In genomic region chr17:44451832-44452231, GRCh38 we compare ENCODE assay signal across 21 cellular contexts. TPM values are rescaled to one million over a fixed set of nuclear protein-coding genes. Genes with fewer than 3 reads are reported as not detected.
DNase-seq lines count a peak whose midpoint lies in the region; ATAC-seq, FAIRE-seq and TF ChIP-seq lines count a peak whose summit lies in the region.
"Had no signal": no experiment of that assay in that cellular context is flagged by ENCODE, and none has a peak within 500 bp of the region (broad histone marks: within the 10 kb centered on the region; RNA-seq: fewer than 3 reads in every experiment).

No MANE protein-coding gene starts in this region.

- no TSS peak for BruUV-seq in K562 (replicated peaks; lab: Mats Ljungman, UMichigan)

- FAIRE-seq in K562 (lab: Jason Lieb, UNC), result no peak
- FAIRE-seq: GM12878, GM19239 had no signal

- H3K4me3 Mint-ChIP-seq in natural killer cell (no peak overlapping the region), progenitor cell of endocrine pancreas (ENCODE audit: low read depth) (no peak overlapping the region), glutamatergic neuron (ENCODE audit: unreplicated experiment) (no peak overlapping the region)
- H3K4me3 Mint-ChIP-seq: CD8-positive, alpha-beta T cell; GM23338; H9; HFFc6 had no signal

- H3K27me3 ChIP-seq in K562 (ENCODE audit: control insufficient read depth in 2 of 2, insufficient read depth in 2 of 2, low read length in 2 of 2) (no peaks in the 10 kb centered on the region), body of pancreas (no peaks in the 10 kb centered on the region)

- no peak for TF ChIP-seq RAD21 in K562 (CRISPR knock-in tag; conservative IDR thresholded peaks at IDR 0.05 in 1 of 2, IDR thresholded peaks at IDR 0.05 in 1 of 2)

- H3K79me2 ChIP-seq in K562 (ENCODE audit: control insufficient read depth, insufficient read depth, low read length), result 0 out of 3 replicates have a peak, but pooled peaks cover 5% of the 10 kb centered on the region

- no peaks in the 10 kb centered on the region for H3K9me1 ChIP-seq in K562 (ENCODE audit: control insufficient read depth, insufficient read depth, low read length)

- H3K27me3 Mint-ChIP-seq in natural killer cell (ENCODE audit: low read depth in 2 of 2) (no peaks in the 10 kb centered on the region), progenitor cell of endocrine pancreas (no peaks in the 10 kb centered on the region), glutamatergic neuron (ENCODE audit: unreplicated experiment) (no peaks in the 10 kb centered on the region)

- H3K4me1 ChIP-seq in HEK293 (ENCODE audit: control insufficient read depth, insufficient read depth, low read length), result no peaks in the 10 kb centered on the region
- peaks cover 4 to 7% of the 10 kb centered on the region in 2 experiments; a peak in 3 of 5 replicates for H3K4me1 ChIP-seq in K562 (replicated peaks in 1 of 2; ENCODE audit: control insufficient read depth in 2 of 2, insufficient read depth in 2 of 2, low read length in 2 of 2)
- H3K4me1 ChIP-seq in body of pancreas, result no peaks in the 10 kb centered on the region
- H3K4me1 ChIP-seq: Caco-2 had no signal

- H3K4me2 ChIP-seq in K562 (ENCODE audit: insufficient read depth, low read length), result no peak overlapping the region
- H3K4me2 ChIP-seq: GM23338 had no signal

- no peak; the same call in 2 of the 3 replicates for ATAC-seq in K562
- ATAC-seq in natural killer cell, result no peak
- no peak for ATAC-seq in body of pancreas
- ATAC-seq: CD8-positive, alpha-beta T cell; GM12878; GM23338; HCT116 had no signal

- H3K4me3 ChIP-seq in HEK293 (ENCODE audit: low read depth, low read length) (no peak overlapping the region), K562 (no peak overlapping the region), body of pancreas (no peak overlapping the region)
- H3K4me3 ChIP-seq: GM12878, GM23338 had no signal

- peak overlapping the region in 1 of 2 experiments; percentile 37; a peak in 1 of 4 replicates for H3K9ac ChIP-seq in K562 (ENCODE audit: insufficient read depth in 1 of 2, low read depth in 2 of 2, low read length in 2 of 2)

- POLR2A ChIA-PET in HEK293 (lab: Yijun Ruan, JAX), result interaction anchor here (0.7 kb wide), 1 partner anchor 961 kb away, joined by 9 read pairs; no protein-coding TSS in a partner anchor
- POLR2A ChIA-PET in K562 (lab: Yijun Ruan, JAX), result no interaction called here

- TF ChIP-seq EP300 in K562 (IDR thresholded peaks at IDR 0.05; ENCODE audit: low read length), result no peak

- H3K4me1 Mint-ChIP-seq in natural killer cell (peaks cover 49 to 54% of the 10 kb centered on the region in 2 donors), progenitor cell of endocrine pancreas (ENCODE audit: low read depth) (no peaks in the 10 kb centered on the region), glutamatergic neuron (ENCODE audit: low read depth, unreplicated experiment) (no peaks in the 10 kb centered on the region)
- H3K4me1 Mint-ChIP-seq: GM23338, H9 had no signal

- H3K27ac ChIP-seq in HEK293 (ENCODE audit: extremely low read depth, low read depth, low read length) (no peak overlapping the region), K562 (ENCODE audit: extremely low read depth, low read depth, low read length) (no peak overlapping the region), body of pancreas (no peak overlapping the region)

- no peaks in the 10 kb centered on the region for H4K20me1 ChIP-seq in K562 (replicated peaks; ENCODE audit: control insufficient read depth, insufficient read depth, low read length)

- TF ChIP-seq POLR2A in K562 (conservative IDR thresholded peaks at IDR 0.05), result no peak
- TF ChIP-seq POLR2A in body of pancreas (IDR thresholded peaks at IDR 0.05), result no peak

- DNase-seq in K562 (ENCODE audit: extremely low read depth in 1 of 4, low spot score in 3 of 4) (peak in 1 of 4 experiments; percentile 18), natural killer cell (no peak), progenitor cell of endocrine pancreas (ENCODE audit: low spot score, unreplicated experiment) (no peak), glutamatergic neuron (no peak), NCI-H345 (lab: John Stamatoyannopoulos, UW) (no peak), NCI-H2171 treated with DMSO at 0.1 percent for 48 hours (lab: John Stamatoyannopoulos, UW) (no peak), body of pancreas (no peak)
- DNase-seq: C1 segment of cervical spinal cord; Caco-2; CD8-positive, alpha-beta T cell; DMS 273 treated with DMSO at 0.1 percent for 48 hours; DMS79; EL; GDM1; H9; HFFc6 had no signal

- WGBS in K562 (ENCODE audit: insufficient coverage, low coverage, missing lambda C conversion rate), result 23% methylated on average over 8 of the region's 8 CpGs
- 95% methylated on average over 7 to 8 of the region's 8 CpGs for WGBS in body of pancreas, 2 donors

- H3K9me3 ChIP-seq in HEK293 (ENCODE audit: control insufficient read depth, insufficient read depth, low read depth, low read length), result no peaks in the 10 kb centered on the region
- H3K9me3 ChIP-seq in K562 (replicated peaks; ENCODE audit: control insufficient read depth, insufficient read depth, low read depth, low read length), result no peaks in the 10 kb centered on the region
- no peaks in the 10 kb centered on the region for H3K9me3 ChIP-seq in body of pancreas
- H3K9me3 ChIP-seq: Caco-2 had no signal

- in situ Hi-C loops in K562 (cut with MboI), result no loop called here

- H3K36me3 ChIP-seq in HEK293 (ENCODE audit: control insufficient read depth in 2 of 2, insufficient read depth in 1 of 2, low read length in 2 of 2) (peaks cover 0 to 13% of the 10 kb centered on the region in 2 experiments; a peak in 2 of 3 replicates), K562 (ENCODE audit: control insufficient read depth, insufficient read depth, low read length) (no peaks in the 10 kb centered on the region), body of pancreas (replicated peaks in 1 of 2; ENCODE audit: insufficient read depth in 1 of 2, low read depth in 2 of 2) (no peaks in the 10 kb centered on the region)

- H3K9me3 Mint-ChIP-seq in natural killer cell (no peaks in the 10 kb centered on the region), progenitor cell of endocrine pancreas (ENCODE audit: low read depth) (no peaks in the 10 kb centered on the region), glutamatergic neuron (ENCODE audit: unreplicated experiment) (peaks cover 2% of the 10 kb centered on the region)
- H3K9me3 Mint-ChIP-seq: CD8-positive, alpha-beta T cell; GM23338; H9; HFFc6 had no signal

- CTCF ChIA-PET in HEK293 (lab: Yijun Ruan, JAX) (no interaction called here), K562 (lab: Yijun Ruan, JAX; ENCODE audit: low intra/inter-chr PET ratio) (no interaction called here)

- no peak overlapping the region for H2AFZ ChIP-seq in K562 (ENCODE audit: low read depth, low read length)
- H2AFZ ChIP-seq: GM23338 had no signal

- peak overlapping the region; percentile 22 to 77 for H3K27ac Mint-ChIP-seq in natural killer cell
- peak overlapping the region; percentile 1 for H3K27ac Mint-ChIP-seq in progenitor cell of endocrine pancreas
- H3K27ac Mint-ChIP-seq in glutamatergic neuron (ENCODE audit: unreplicated experiment), result no peak overlapping the region
- H3K27ac Mint-ChIP-seq: CD8-positive, alpha-beta T cell; GM23338; HFFc6 had no signal

- intact Hi-C loops in K562 (cut with micrococcal nuclease) (no loop called here), natural killer cell (cut with micrococcal nuclease) (no loop called here), body of pancreas (cut with DNase I) (no loop called here)

- H3K36me3 Mint-ChIP-seq in natural killer cell (no peaks in the 10 kb centered on the region), progenitor cell of endocrine pancreas (ENCODE audit: insufficient read depth) (no peaks in the 10 kb centered on the region), glutamatergic neuron (ENCODE audit: unreplicated experiment) (no peaks in the 10 kb centered on the region)

- no peak for TF ChIP-seq CTCF in HEK293 (tag by site-specific recombination; IDR thresholded peaks at IDR 0.05)
- TF ChIP-seq CTCF in K562 (IDR thresholded peaks at IDR 0.05 in 2 of 3, conservative IDR thresholded peaks at IDR 0.05 in 1 of 3; ENCODE audit: insufficient read depth in 2 of 3, low read depth in 1 of 3, low read length in 3 of 3), result no peak
- no peak for TF ChIP-seq CTCF in natural killer cell (IDR thresholded peaks at IDR 0.05)
- no peak for TF ChIP-seq CTCF in progenitor cell of endocrine pancreas (IDR thresholded peaks at IDR 0.05; ENCODE audit: unreplicated experiment)
- no peak for TF ChIP-seq CTCF in glutamatergic neuron (IDR thresholded peaks at IDR 0.05; ENCODE audit: partially characterized antibody, unreplicated experiment)
- no peak for TF ChIP-seq CTCF in body of pancreas (IDR thresholded peaks at IDR 0.05)

TF ChIP-seq in HEK293, 187 proteins besides CTCF, POLR2A, EP300 and RAD21:
- TF ChIP-seq ZNF664 (tag by site-specific recombination; IDR thresholded peaks at IDR 0.05) (no peak), KLF1 (tag by site-specific recombination; IDR thresholded peaks at IDR 0.05) (peak; percentile 49)

TF ChIP-seq in K562, 482 proteins besides CTCF, POLR2A, EP300 and RAD21 (continues in another document):
- TF ChIP-seq FOXK2 (conservative IDR thresholded peaks at IDR 0.05 in 1 of 2, IDR thresholded peaks at IDR 0.05 in 1 of 2; ENCODE audit: low read depth in 2 of 2) (no peak), SIRT6 (IDR thresholded peaks at IDR 0.05; ENCODE audit: low read depth, low read length) (no peak), GATA2 (CRISPR knock-in tag; IDR thresholded peaks at IDR 0.05) (0 out of 2 replicates have a peak, but pooled peaks have one; percentile 43), MCM2 (IDR thresholded peaks at IDR 0.05; ENCODE audit: low read depth) (no peak)

RNA-seq across cellular contexts. Expression of gene GPATCH8, which starts 51.4 kb away (rescaled TPM):
- total RNA-seq in K562 (2011; cell fraction: chromatin; rRNA removed; ENCODE audit: low replicate concordance), result 35.5 and 88.3 TPM in 2 replicates
- 15.8 and 25.9 TPM in 2 replicates for total RNA-seq in K562 (2011; cell fraction: nucleolus; rRNA removed)
- total RNA-seq in K562 (2011; cell fraction: nucleoplasm; rRNA removed), result 46.9 and 79.0 TPM in 2 replicates
- total RNA-seq in K562 (2014; rRNA removed) (11.6 and 12.5 TPM in 2 replicates), K562 (2014; rRNA removed; fragmentation: Illumina TruSeq; extraction: Trizol) (12.7 and 16.6 TPM in 2 replicates), K562 (2015; rRNA removed; fragmentation: Illumina TruSeq; extraction: Trizol) (12.9 and 14.1 TPM in 2 replicates), K562 (2021) (25.6 and 29.6 TPM in 2 replicates), natural killer cell (100 to 1,000 TPM; 104 to 111 (median 109) TPM), progenitor cell of endocrine pancreas (70.9 and 76.5 TPM in 2 replicates), glutamatergic neuron (ENCODE audit: unreplicated experiment) (62.6 TPM), body of pancreas (10 to 100 TPM; 25.7 to 33.9 TPM)
- polyA plus RNA-seq in K562 (2011; rRNA removed) (10.6 and 17.3 TPM in 2 replicates), K562 (2014; fragmentation: Illumina TruSeq; extraction: Trizol) (22.2 and 24.8 TPM in 2 replicates), K562 (2014; fragmentation: Nextera tagmentation; extraction: Ambion mirVana) (10 to 100 TPM; 12.0 to 13.2 TPM), K562 (2014; rRNA removed) (14.5 and 15.6 TPM in 2 replicates)
- 7.8 and 9.3 TPM in 2 replicates for polyA plus RNA-seq in K562 (2011; cell fraction: cytosol; rRNA removed)
- polyA plus RNA-seq in K562 (2011; cell fraction: nucleus; rRNA removed), result 17.6 and 18.6 TPM in 2 replicates
- polyA plus RNA-seq in K562 (2012), result 14.7 and 15.0 TPM in 2 replicates
- 29.9 and 35.0 TPM in 2 replicates for polyA minus RNA-seq in K562 (2011; rRNA and poly(A)+ RNA removed)
- polyA minus RNA-seq in K562 (2011; cell fraction: cytosol; rRNA and poly(A)+ RNA removed), result 12.0 and 17.7 TPM in 2 replicates
- 11.8 and 15.6 TPM in 2 replicates for polyA minus RNA-seq in K562 (2011; cell fraction: nucleus; rRNA and poly(A)+ RNA removed)

Comparison
In these comparisons a context has a peak if more than half of its experiments do, and no peak if none do; other contexts are left out.
1. Of the 44 proteins assayed by ChIP-seq in both K562 and HEK293: peak only in K562: none; only in HEK293: none; in both: KLF1; in neither: 43.